ENCODE assay signal across 9 cellular contexts in genomic region chr7:106057962-106058901, GRCh38. TPM values are rescaled to one million over a fixed set of nuclear protein-coding genes. Genes with fewer than 3 reads are reported as not detected.
DNase-seq lines count a peak whose midpoint lies in the region; ATAC-seq and TF ChIP-seq lines count a peak whose summit lies in the region.
"Had no signal": no experiment of that assay in that cellular context is flagged by ENCODE, and none has a peak within 500 bp of the region (broad histone marks: within the 10 kb centered on the region; RNA-seq: fewer than 3 reads in every experiment).

No MANE protein-coding gene starts in this region.

- H3K4me3 Mint-ChIP-seq in activated T-cell treated with anti-CD3 and anti-CD28 coated beads, Interleukin-2, amount 50 U/mL, for 24 hours, result no peak overlapping the region
- H3K4me3 Mint-ChIP-seq in activated T-cell treated with anti-CD3 and anti-CD28 coated beads, Interleukin-2, amount 50 U/mL, for 4 hours, result no peak overlapping the region
- peak overlapping the region; percentile 19 to 56 for H3K4me3 Mint-ChIP-seq in stimulated activated naive B cell treated with anti-CD40 and anti-IgM and Interleukin-4, amounts not matched to agents 10 μg/mL and 1 μg/mL and 100 μg/mL, for 72 hours

- H3K36me3 Mint-ChIP-seq in activated T-cell treated with anti-CD3 and anti-CD28 coated beads, Interleukin-2, amount 50 U/mL, for 24 hours (ENCODE audit: low read depth), result no peaks in the 10 kb centered on the region
- H3K36me3 Mint-ChIP-seq in activated T-cell treated with anti-CD3 and anti-CD28 coated beads, Interleukin-2, amount 50 U/mL, for 4 hours (ENCODE audit: insufficient read depth), result no peaks in the 10 kb centered on the region
- H3K36me3 Mint-ChIP-seq in stimulated activated naive B cell treated with anti-CD40 and anti-IgM and Interleukin-4, amounts not matched to agents 10 μg/mL and 1 μg/mL and 100 μg/mL, for 72 hours, result peaks cover 5 to 8% of the 10 kb centered on the region in 2 donors

- peak overlapping the region; percentile 8 for H3K27ac Mint-ChIP-seq in activated T-cell treated with anti-CD3 and anti-CD28 coated beads, Interleukin-2, amount 50 U/mL, for 24 hours
- H3K27ac Mint-ChIP-seq in stimulated activated naive B cell treated with anti-CD40 and anti-IgM and Interleukin-4, amounts not matched to agents 10 μg/mL and 1 μg/mL and 100 μg/mL, for 72 hours, result peak overlapping the region; percentile 93

- no peak for DNase-seq in activated T-cell treated with anti-CD3 and anti-CD28 coated beads, Interleukin-2, amount 50 U/mL, for 24 hours
- no peak for DNase-seq in activated T-cell treated with anti-CD3 and anti-CD28 coated beads, Interleukin-2, amount 50 U/mL, for 4 hours
- DNase-seq in NCI-H526 treated with DMSO at 0.1 percent for 48 hours (lab: John Stamatoyannopoulos, UW) (peak; percentile 85), foreskin keratinocyte (peak in 1 of 2 donors; percentile 85), cerebellar cortex (ENCODE audit: low spot score) (no peak)
- peak; percentile 84 for DNase-seq in stimulated activated naive B cell treated with anti-CD40 and anti-IgM and Interleukin-4, amounts not matched to agents 10 μg/mL and 1 μg/mL and 100 μg/mL, for 72 hours
- no peak for DNase-seq in stimulated activated CD4-positive, alpha-beta T cell treated with anti-CD3 and anti-CD28 coated beads, Interleukin-12 subunit alpha, Interleukin-12 subunit beta, amount 100 ng/mL, for 4 hours
- DNase-seq: psoas muscle had no signal

- H3K27ac ChIP-seq in foreskin keratinocyte, result no peak overlapping the region
- H3K27ac ChIP-seq: psoas muscle had no signal

- peak; percentile 26 for TF ChIP-seq CTCF in foreskin keratinocyte (conservative IDR thresholded peaks at IDR 0.05)

- no peaks in the 10 kb centered on the region for H3K27me3 Mint-ChIP-seq in activated T-cell treated with anti-CD3 and anti-CD28 coated beads, Interleukin-2, amount 50 U/mL, for 24 hours
- no peaks in the 10 kb centered on the region for H3K27me3 Mint-ChIP-seq in activated T-cell treated with anti-CD3 and anti-CD28 coated beads, Interleukin-2, amount 50 U/mL, for 4 hours (ENCODE audit: low read depth)
- no peaks in the 10 kb centered on the region for H3K27me3 Mint-ChIP-seq in stimulated activated naive B cell treated with anti-CD40 and anti-IgM and Interleukin-4, amounts not matched to agents 10 μg/mL and 1 μg/mL and 100 μg/mL, for 72 hours

- no peaks in the 10 kb centered on the region for H3K9me3 Mint-ChIP-seq in activated T-cell treated with anti-CD3 and anti-CD28 coated beads, Interleukin-2, amount 50 U/mL, for 24 hours
- H3K9me3 Mint-ChIP-seq in activated T-cell treated with anti-CD3 and anti-CD28 coated beads, Interleukin-2, amount 50 U/mL, for 4 hours, result no peaks in the 10 kb centered on the region
- H3K9me3 Mint-ChIP-seq in stimulated activated naive B cell treated with anti-CD40 and anti-IgM and Interleukin-4, amounts not matched to agents 10 μg/mL and 1 μg/mL and 100 μg/mL, for 72 hours, result peaks cover 0 to 4% of the 10 kb centered on the region in 2 donors

- no peak for ATAC-seq in activated T-cell treated with anti-CD3 and anti-CD28 coated beads, Interleukin-2, amount 50 U/mL, for 4 hours
- peak; percentile 46 for ATAC-seq in HG02938 (IDR thresholded peaks at IDR 0.05; ENCODE audit: unreplicated experiment)
- peak; percentile 70 for ATAC-seq in foreskin keratinocyte
- ATAC-seq in stimulated activated naive B cell treated with anti-CD40 and anti-IgM and Interleukin-4, amounts not matched to agents 10 μg/mL and 1 μg/mL and 100 μg/mL, for 72 hours (replicated peaks), result peak; percentile 69 to 77

- peaks cover 6% of the 10 kb centered on the region for H3K4me1 ChIP-seq in foreskin keratinocyte

- peaks cover 36% of the 10 kb centered on the region for H3K4me1 Mint-ChIP-seq in activated T-cell treated with anti-CD3 and anti-CD28 coated beads, Interleukin-2, amount 50 U/mL, for 24 hours (ENCODE audit: low read depth)
- peaks cover 35% of the 10 kb centered on the region for H3K4me1 Mint-ChIP-seq in activated T-cell treated with anti-CD3 and anti-CD28 coated beads, Interleukin-2, amount 50 U/mL, for 4 hours (ENCODE audit: low read depth)
- H3K4me1 Mint-ChIP-seq in stimulated activated naive B cell treated with anti-CD40 and anti-IgM and Interleukin-4, amounts not matched to agents 10 μg/mL and 1 μg/mL and 100 μg/mL, for 72 hours, result peaks cover 68 to 93% of the 10 kb centered on the region in 2 donors

- H3K27me3 ChIP-seq in foreskin keratinocyte, result no peaks in the 10 kb centered on the region

RNA-seq across cellular contexts. Expression of gene SYPL1, which starts 53.9 kb away (rescaled TPM):
- total RNA-seq in activated T-cell treated with anti-CD3 and anti-CD28 coated beads, Interleukin-2, amount 50 U/mL, for 4 hours, result 10 to 100 TPM; 20.0 to 24.1 (median 21.5) TPM
- total RNA-seq in foreskin keratinocyte, result 94.3 and 98.9 TPM in 2 replicates
- polyA plus RNA-seq in foreskin keratinocyte, result 70.4 and 86.3 TPM in 2 replicates

Comparison
In these comparisons a context has a peak if more than half of its experiments do, and no peak if none do; other contexts are left out.
1. DNase-seq: peak in NCI-H526 treated with DMSO at 0.1 percent for 48 hours (single experiment) and stimulated activated naive B cell treated with anti-CD40 and anti-IgM and Interleukin-4, amounts not matched to agents 10 μg/mL and 1 μg/mL and 100 μg/mL, for 72 hours (single experiment); none in activated T-cell treated with anti-CD3 and anti-CD28 coated beads, Interleukin-2, amount 50 U/mL, for 24 hours (single experiment), activated T-cell treated with anti-CD3 and anti-CD28 coated beads, Interleukin-2, amount 50 U/mL, for 4 hours (single experiment), stimulated activated CD4-positive, alpha-beta T cell treated with anti-CD3 and anti-CD28 coated beads, Interleukin-12 subunit alpha, Interleukin-12 subunit beta, amount 100 ng/mL, for 4 hours (single experiment) and cerebellar cortex (single experiment).
2. H3K4me3 Mint-ChIP-seq: peak in stimulated activated naive B cell treated with anti-CD40 and anti-IgM and Interleukin-4, amounts not matched to agents 10 μg/mL and 1 μg/mL and 100 μg/mL, for 72 hours (2 of 2); none in activated T-cell treated with anti-CD3 and anti-CD28 coated beads, Interleukin-2, amount 50 U/mL, for 24 hours (single experiment) and activated T-cell treated with anti-CD3 and anti-CD28 coated beads, Interleukin-2, amount 50 U/mL, for 4 hours (single experiment).
3. ATAC-seq: peak in HG02938 (single experiment), foreskin keratinocyte (single experiment) and stimulated activated naive B cell treated with anti-CD40 and anti-IgM and Interleukin-4, amounts not matched to agents 10 μg/mL and 1 μg/mL and 100 μg/mL, for 72 hours (2 of 2); none in activated T-cell treated with anti-CD3 and anti-CD28 coated beads, Interleukin-2, amount 50 U/mL, for 4 hours (0 of 2).